23 cellular contexts compared by ENCODE assay signal in genomic region chr17:50767446-50767845, GRCh38. TPM values are rescaled to one million over a fixed set of nuclear protein-coding genes. Genes with fewer than 3 reads are reported as not detected.
DNase-seq lines count a peak whose midpoint lies in the region; ATAC-seq, FAIRE-seq and TF ChIP-seq lines count a peak whose summit lies in the region.
"Had no signal": no experiment of that assay in that cellular context is flagged by ENCODE, and none has a peak within 500 bp of the region (broad histone marks: within the 10 kb centered on the region; RNA-seq: fewer than 3 reads in every experiment).

A gene with protein sequence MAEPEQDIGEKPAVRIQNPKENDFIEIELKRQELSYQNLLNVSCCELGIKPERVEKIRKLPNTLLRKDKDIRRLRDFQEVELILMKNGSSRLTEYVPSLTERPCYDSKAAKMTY (minus strand): TSS chr17:50767518. CDS start chr17:50766913, 605 bp downstream.

- H3K9ac ChIP-seq in OCI-LY1 (ENCODE audit: low read length) = no peak within 1 kb of the TSS; the same call in 1 of the 2 replicates

- FAIRE-seq in A549 (lab: Jason Lieb, UNC) = no peak
- FAIRE-seq: bronchial epithelial cell, GM18507 had no signal

- H3K4me3 Mint-ChIP-seq in neural crest cell = peak within 1 kb of the TSS; percentile 17
- H3K4me3 Mint-ChIP-seq: activated naive CD8-positive, alpha-beta T cell treated with anti-CD3 and anti-CD28 coated beads, Interleukin-2, amount 10 ng/mL, durations not matched to agents 7 days and 5 days; stimulated activated naive B cell treated with anti-CD40 and anti-IgM and Interleukin-4, amounts not matched to agents 10 μg/mL and 1 μg/mL and 100 μg/mL, for 72 hours had no signal

- TF ChIP-seq EP300 in A549 (IDR thresholded peaks at IDR 0.05) (no peak), esophagus muscularis mucosa (IDR thresholded peaks at IDR 0.05) (no peak)

- WGBS in A549 (ENCODE audit: missing lambda C conversion rate) = 89% methylated on average over 9 of the region's 9 CpGs
- 97% methylated on average over 5 of the region's 9 CpGs for WGBS in esophagus muscularis mucosa
- 89% methylated on average over 9 of the region's 9 CpGs for WGBS in prostate gland

- H3K79me2 ChIP-seq in OCI-LY1 (ENCODE audit: insufficient read depth, low read length) = no peaks in the 10 kb centered on the region

- POLR2A ChIA-PET in A549 (lab: Yijun Ruan, JAX) = no interaction called here

- H3K36me3 Mint-ChIP-seq in neural crest cell (ENCODE audit: low read depth) = no peaks in the 10 kb centered on the region
- H3K36me3 Mint-ChIP-seq: activated naive CD8-positive, alpha-beta T cell treated with anti-CD3 and anti-CD28 coated beads, Interleukin-2, amount 10 ng/mL, durations not matched to agents 7 days and 5 days; stimulated activated naive B cell treated with anti-CD40 and anti-IgM and Interleukin-4, amounts not matched to agents 10 μg/mL and 1 μg/mL and 100 μg/mL, for 72 hours had no signal

- H3K9me3 ChIP-seq in A549 = no peaks in the 10 kb centered on the region
- no peaks in the 10 kb centered on the region for H3K9me3 ChIP-seq in OCI-LY1 (ENCODE audit: low read length)
- H3K9me3 ChIP-seq in esophagus muscularis mucosa = no peaks in the 10 kb centered on the region
- no peaks in the 10 kb centered on the region for H3K9me3 ChIP-seq in prostate gland
- H3K9me3 ChIP-seq: esophagus squamous epithelium, right atrium auricular region, upper lobe of left lung had no signal

- peak within 1 kb of the TSS; percentile 87 for H3K27ac Mint-ChIP-seq in neural crest cell (ENCODE audit: unreplicated experiment)
- H3K27ac Mint-ChIP-seq: activated naive CD8-positive, alpha-beta T cell treated with anti-CD3 and anti-CD28 coated beads, Interleukin-2, amount 10 ng/mL, durations not matched to agents 7 days and 5 days; stimulated activated naive B cell treated with anti-CD40 and anti-IgM and Interleukin-4, amounts not matched to agents 10 μg/mL and 1 μg/mL and 100 μg/mL, for 72 hours had no signal

- TF ChIP-seq CTCF in A549 (IDR thresholded peaks at IDR 0.05) (no peak), OCI-LY1 (IDR thresholded peaks at IDR 0.05; ENCODE audit: low read length) (no peak), esophagus muscularis mucosa (IDR thresholded peaks at IDR 0.05) (no peak), neural crest cell (conservative IDR thresholded peaks at IDR 0.05) (no peak), prostate gland (IDR thresholded peaks at IDR 0.05) (no peak)

- H3K4me2 ChIP-seq in A549 (peak within 1 kb of the TSS; percentile 42), OCI-LY1 (ENCODE audit: low read length) (no peak within 1 kb of the TSS)

- H4K20me1 ChIP-seq in OCI-LY1 (ENCODE audit: insufficient read depth, low read length) = no peaks in the 10 kb centered on the region

- no peaks in the 10 kb centered on the region for H3K27me3 ChIP-seq in OCI-LY1 (ENCODE audit: insufficient read depth, low read length)
- no peaks in the 10 kb centered on the region for H3K27me3 ChIP-seq in esophagus muscularis mucosa
- no peaks in the 10 kb centered on the region for H3K27me3 ChIP-seq in prostate gland (replicated peaks; ENCODE audit: insufficient read depth)
- H3K27me3 ChIP-seq: dorsolateral prefrontal cortex, esophagus squamous epithelium, right atrium auricular region, upper lobe of left lung had no signal

- H3K9me2 ChIP-seq in OCI-LY1 (ENCODE audit: low read depth, low read length) = no peaks in the 10 kb centered on the region

- intact Hi-C loops in esophagus muscularis mucosa (cut with DNase I) (no loop called here), prostate gland (cut with DNase I) (no loop called here)

- H3K9me3 Mint-ChIP-seq in neural crest cell = no peaks in the 10 kb centered on the region
- H3K9me3 Mint-ChIP-seq: activated naive CD8-positive, alpha-beta T cell treated with anti-CD3 and anti-CD28 coated beads, Interleukin-2, amount 10 ng/mL, durations not matched to agents 7 days and 5 days; stimulated activated naive B cell treated with anti-CD40 and anti-IgM and Interleukin-4, amounts not matched to agents 10 μg/mL and 1 μg/mL and 100 μg/mL, for 72 hours had no signal

- H3K4me3 ChIP-seq in A549 (no peak within 1 kb of the TSS), OCI-LY1 (ENCODE audit: low read depth, low read length, poor library complexity, severe bottlenecking) (no peak within 1 kb of the TSS), esophagus muscularis mucosa (no peak within 1 kb of the TSS), prostate gland (no peak within 1 kb of the TSS)
- H3K4me3 ChIP-seq: dorsolateral prefrontal cortex, esophagus squamous epithelium, right atrium auricular region, upper lobe of left lung had no signal

- H3K27ac ChIP-seq in A549 (peak within 1 kb of the TSS; percentile 28 to 59; a peak in 5 of 6 replicates), OCI-LY1 (ENCODE audit: low read depth, low read length, poor library complexity, severe bottlenecking) (peak within 1 kb of the TSS; percentile 78), esophagus muscularis mucosa (replicated peaks in 1 of 4) (no peak within 1 kb of the TSS), prostate gland (no peak within 1 kb of the TSS)
- H3K27ac ChIP-seq: right atrium auricular region, upper lobe of left lung had no signal

- ATAC-seq in A549 (no peak), HG02870 (IDR thresholded peaks at IDR 0.05; ENCODE audit: unreplicated experiment) (no peak)
- ATAC-seq: stimulated activated naive B cell treated with anti-CD40 and anti-IgM and Interleukin-4, amounts not matched to agents 10 μg/mL and 1 μg/mL and 100 μg/mL, for 72 hours had no signal

- H3K36me3 ChIP-seq in OCI-LY1 (ENCODE audit: insufficient read depth, low read length) (no peaks in the 10 kb centered on the region), esophagus muscularis mucosa (no peaks in the 10 kb centered on the region), prostate gland (no peaks in the 10 kb centered on the region)
- H3K36me3 ChIP-seq: esophagus squamous epithelium, right atrium auricular region, upper lobe of left lung had no signal

- peaks cover 44% of the 10 kb centered on the region for H3K4me1 Mint-ChIP-seq in neural crest cell

- no peak for DNase-seq in A549 (ENCODE audit: low read depth in 1 of 2, low spot score in 1 of 2)
- peak; percentile 68 for DNase-seq in esophagus muscularis mucosa (ENCODE audit: extremely low spot score)
- no peak for DNase-seq in neural crest cell (ENCODE audit: low read depth, low spot score)
- no peak for DNase-seq in prostate gland (ENCODE audit: low spot score)
- DNase-seq in NCI-H2171 (lab: John Stamatoyannopoulos, UW) = no peak
- no peak for DNase-seq in activated naive CD4-positive, alpha-beta T cell (lab: John Stamatoyannopoulos, UW)
- DNase-seq: activated naive CD8-positive, alpha-beta T cell treated with anti-CD3 and anti-CD28 coated beads, Interleukin-2, amount 10 ng/mL, durations not matched to agents 7 days and 5 days; activated T-cell treated with anti-CD3 and anti-CD28 coated beads, Interleukin-2, amount 50 U/mL, for 48 hours; esophagus squamous epithelium; mammary epithelial cell; NCI-H1694; NCI-H2227 treated with DMSO at 0.1 percent for 48 hours; RPMI8226; stimulated activated naive B cell treated with anti-CD40 and anti-IgM and Interleukin-4, amounts not matched to agents 10 μg/mL and 1 μg/mL and 100 μg/mL, for 72 hours; upper lobe of left lung had no signal

- no peak for TF ChIP-seq POLR2A in A549 (IDR thresholded peaks at IDR 0.05; ENCODE audit: low read length)
- TF ChIP-seq POLR2A in esophagus muscularis mucosa (IDR thresholded peaks at IDR 0.05; ENCODE audit: low read depth) = no peak
- TF ChIP-seq POLR2A in prostate gland (IDR thresholded peaks at IDR 0.05) = no peak

- no peak for TF ChIP-seq RAD21 in A549 (conservative IDR thresholded peaks at IDR 0.05 in 1 of 2, IDR thresholded peaks at IDR 0.05 in 1 of 2)

- H3F3A ChIP-seq in OCI-LY1 (ENCODE audit: insufficient read depth, low read length) = no peaks in the 10 kb centered on the region

- no peaks in the 10 kb centered on the region for H3K27me3 Mint-ChIP-seq in neural crest cell (ENCODE audit: low read depth)
- H3K27me3 Mint-ChIP-seq: stimulated activated naive B cell treated with anti-CD40 and anti-IgM and Interleukin-4, amounts not matched to agents 10 μg/mL and 1 μg/mL and 100 μg/mL, for 72 hours had no signal

- CTCF ChIA-PET in A549 (lab: Yijun Ruan, JAX) = interaction anchor here (0.6 to 11.3 kb wide), 10 partner anchors 12 to 217 kb away, joined by 3 to 103 read pairs (median 4); no protein-coding TSS in a partner anchor

- peaks cover 34% of the 10 kb centered on the region for H3K4me1 ChIP-seq in A549
- H3K4me1 ChIP-seq in OCI-LY1 (ENCODE audit: insufficient read depth, low read length, severe bottlenecking) = peaks cover 47% of the 10 kb centered on the region
- peaks cover 22 to 37% (median 34%) of the 10 kb centered on the region in 4 donors for H3K4me1 ChIP-seq in esophagus muscularis mucosa
- H3K4me1 ChIP-seq in prostate gland (replicated peaks) = no peaks in the 10 kb centered on the region
- H3K4me1 ChIP-seq: right atrium auricular region had no signal

- H2AFZ ChIP-seq in OCI-LY1 (ENCODE audit: low read length) = no peak within 1 kb of the TSS

TF ChIP-seq in A549, 52 proteins besides CTCF, POLR2A, EP300 and RAD21:
- no peak for TF ChIP-seq RARB (CRISPR knock-in tag; IDR thresholded peaks at IDR 0.05)
- TF ChIP-seq FOSL2 (IDR thresholded peaks at IDR 0.05) = no peak
- no peak for TF ChIP-seq FOSL2 (CRISPR knock-in tag; IDR thresholded peaks at IDR 0.05)
- TF ChIP-seq KDM5A (IDR thresholded peaks at IDR 0.05) = no peak
- TF ChIP-seq, protein P1, sequence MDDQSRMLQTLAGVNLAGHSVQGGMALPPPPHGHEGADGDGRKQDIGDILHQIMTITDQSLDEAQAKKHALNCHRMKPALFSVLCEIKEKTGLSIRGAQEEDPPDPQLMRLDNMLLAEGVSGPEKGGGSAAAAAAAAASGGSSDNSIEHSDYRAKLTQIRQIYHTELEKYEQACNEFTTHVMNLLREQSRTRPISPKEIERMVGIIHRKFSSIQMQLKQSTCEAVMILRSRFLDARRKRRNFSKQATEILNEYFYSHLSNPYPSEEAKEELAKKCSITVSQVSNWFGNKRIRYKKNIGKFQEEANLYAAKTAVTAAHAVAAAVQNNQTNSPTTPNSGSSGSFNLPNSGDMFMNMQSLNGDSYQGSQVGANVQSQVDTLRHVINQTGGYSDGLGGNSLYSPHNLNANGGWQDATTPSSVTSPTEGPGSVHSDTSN (IDR thresholded peaks at IDR 0.05) = no peak
- no peak for TF ChIP-seq GATA3 (IDR thresholded peaks at IDR 0.05; ENCODE audit: borderline replicate concordance)
- no peak for TF ChIP-seq HEYL (CRISPR knock-in tag; IDR thresholded peaks at IDR 0.05)

RNA-seq across cellular contexts. Expression of the gene that starts here (rescaled TPM):
- polyA plus RNA-seq in A549 (2011; rRNA removed) (0.18 and 0.22 TPM in 2 replicates), A549 (2017; fragmentation: RNase III; extraction: RNeasy Plus Mini Kit Qiagen cat#74134 plus additional on column Dnase treatment) (0.13 TPM in 1 of 3 replicates, not detected in the others)
- not detected in 2 replicates for polyA plus RNA-seq in A549 (2012; cell fraction: cytosol; rRNA removed)
- not detected in 2 replicates for polyA plus RNA-seq in A549 (2012; cell fraction: nucleus; rRNA removed)
- 0.25 and 0.39 TPM in 2 replicates for polyA minus RNA-seq in A549 (2011; rRNA and poly(A)+ RNA removed)
- total RNA-seq in esophagus muscularis mucosa (under 1 TPM in 1 of 4 donors, not detected in 3; 0.11 TPM), neural crest cell (not detected in 2 replicates), prostate gland (not detected)
- total RNA-seq: activated naive CD8-positive, alpha-beta T cell treated with anti-CD3 and anti-CD28 coated beads, Interleukin-2, amount 10 ng/mL, durations not matched to agents 7 days and 5 days; bronchial epithelial cell; Daoy; esophagus squamous epithelium; H4; mammary epithelial cell; right atrium auricular region; upper lobe of left lung had no signal
- polyA plus RNA-seq: mammary epithelial cell had no signal

Comparison
In these comparisons a context has a peak if more than half of its experiments do, and no peak if none do; other contexts are left out.
1. Peak in DNase-seq in esophagus muscularis mucosa; RNA of the gene not detected or under 1 TPM.
2. H3K27ac ChIP-seq: peak in A549 (2 of 2) and OCI-LY1 (single experiment); none in esophagus muscularis mucosa (0 of 4) and prostate gland (0 of 2).